In genomic region chr12:93664573-93665138, GRCh38 we compare ENCODE assay signal across 1 cellular context.
TF ChIP-seq lines count a peak whose summit lies in the region.

No MANE protein-coding gene starts in this region.

TF ChIP-seq in GM23338, 12 proteins besides CTCF, POLR2A, EP300 and RAD21 (continued from another document):
- TF ChIP-seq, protein P1, sequence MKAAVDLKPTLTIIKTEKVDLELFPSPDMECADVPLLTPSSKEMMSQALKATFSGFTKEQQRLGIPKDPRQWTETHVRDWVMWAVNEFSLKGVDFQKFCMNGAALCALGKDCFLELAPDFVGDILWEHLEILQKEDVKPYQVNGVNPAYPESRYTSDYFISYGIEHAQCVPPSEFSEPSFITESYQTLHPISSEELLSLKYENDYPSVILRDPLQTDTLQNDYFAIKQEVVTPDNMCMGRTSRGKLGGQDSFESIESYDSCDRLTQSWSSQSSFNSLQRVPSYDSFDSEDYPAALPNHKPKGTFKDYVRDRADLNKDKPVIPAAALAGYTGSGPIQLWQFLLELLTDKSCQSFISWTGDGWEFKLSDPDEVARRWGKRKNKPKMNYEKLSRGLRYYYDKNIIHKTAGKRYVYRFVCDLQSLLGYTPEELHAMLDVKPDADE (IDR thresholded peaks at IDR 0.05): no peak
- TF ChIP-seq EZH2 (IDR thresholded peaks at IDR 0.05; ENCODE audit: low read depth, unreplicated experiment): no peak
- TF ChIP-seq POLR2AphosphoS5 (IDR thresholded peaks at IDR 0.05; ENCODE audit: low read depth): no peak
- no peak for TF ChIP-seq ZNF462 (CRISPR knock-in tag; IDR thresholded peaks at IDR 0.05)
- TF ChIP-seq NANOG (IDR thresholded peaks at IDR 0.05; ENCODE audit: borderline replicate concordance): no peak
- TF ChIP-seq JUNB (IDR thresholded peaks at IDR 0.05; ENCODE audit: unreplicated experiment): no peak
- TF ChIP-seq ZNF114 (CRISPR knock-in tag; IDR thresholded peaks at IDR 0.05): no peak
